ENCODE assay signal across 1 cellular context in the genomic region with DNA sequence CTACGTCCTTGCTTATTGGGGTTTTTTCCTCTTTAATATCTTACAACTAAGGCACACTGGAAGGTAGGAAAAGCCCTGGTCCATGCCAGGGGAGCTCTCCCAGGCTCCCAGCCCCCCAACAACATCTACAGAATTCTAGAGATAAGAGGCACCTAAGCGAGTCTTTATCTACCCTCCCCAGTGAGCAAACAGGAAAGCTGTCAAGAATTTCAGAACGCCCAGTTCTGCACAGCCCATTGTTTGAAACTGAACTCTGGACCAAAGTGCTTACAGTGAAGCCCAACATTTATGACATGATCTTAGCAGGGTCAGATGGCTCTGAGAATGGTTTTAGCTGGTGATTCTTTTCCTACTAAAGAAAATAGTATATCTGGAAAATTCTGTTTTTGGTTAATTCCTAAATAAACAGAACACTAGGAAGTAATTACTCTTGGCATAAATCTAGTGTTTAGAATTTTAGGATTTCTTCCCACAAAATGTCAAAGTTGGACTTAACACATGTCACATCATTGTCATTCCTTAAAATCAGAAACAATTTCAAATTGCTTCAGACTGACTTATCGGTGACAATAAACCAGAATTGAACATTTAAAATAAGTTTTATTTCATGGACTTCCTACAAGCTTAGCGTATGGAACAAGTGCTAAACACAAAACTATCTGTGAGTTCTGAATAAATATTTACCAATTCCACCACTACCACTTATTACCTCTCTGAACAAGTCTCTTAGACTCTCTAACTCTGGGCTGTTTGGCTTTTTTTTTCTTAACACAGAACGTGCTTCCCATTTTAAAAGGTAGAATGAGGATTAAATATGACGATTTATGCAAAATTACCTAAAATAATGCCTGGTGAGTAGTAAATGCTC.
TF ChIP-seq lines count a peak whose summit lies in the region.

No MANE protein-coding gene starts in this region.

TF ChIP-seq in HepG2, 621 proteins besides CTCF, POLR2A, EP300 and RAD21 (continued from another document and continues in another):
- TF ChIP-seq, protein P1, sequence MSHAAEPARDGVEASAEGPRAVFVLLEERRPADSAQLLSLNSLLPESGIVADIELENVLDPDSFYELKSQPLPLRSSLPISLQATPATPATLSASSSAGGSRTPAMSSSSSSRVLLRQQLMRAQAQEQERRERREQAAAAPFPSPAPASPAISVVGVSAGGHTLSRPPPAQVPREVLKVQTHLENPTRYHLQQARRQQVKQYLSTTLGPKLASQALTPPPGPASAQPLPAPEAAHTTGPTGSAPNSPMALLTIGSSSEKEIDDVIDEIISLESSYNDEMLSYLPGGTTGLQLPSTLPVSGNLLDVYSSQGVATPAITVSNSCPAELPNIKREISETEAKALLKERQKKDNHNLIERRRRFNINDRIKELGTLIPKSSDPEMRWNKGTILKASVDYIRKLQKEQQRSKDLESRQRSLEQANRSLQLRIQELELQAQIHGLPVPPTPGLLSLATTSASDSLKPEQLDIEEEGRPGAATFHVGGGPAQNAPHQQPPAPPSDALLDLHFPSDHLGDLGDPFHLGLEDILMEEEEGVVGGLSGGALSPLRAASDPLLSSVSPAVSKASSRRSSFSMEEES (CRISPR knock-in tag; IDR thresholded peaks at IDR 0.05), result peak; percentile 62; the same call in 1 of the 2 replicates
- TF ChIP-seq ZNF224 (CRISPR knock-in tag; IDR thresholded peaks at IDR 0.05) (no peak), EED (CRISPR knock-in tag; IDR thresholded peaks at IDR 0.05) (no peak), DPF2 (CRISPR knock-in tag; IDR thresholded peaks at IDR 0.05; ENCODE audit: borderline replicate concordance, low read depth) (peak; percentile 92), MXD4 (CRISPR knock-in tag; IDR thresholded peaks at IDR 0.05) (peak; percentile 22; the same call in 1 of the 2 replicates), MAFG (CRISPR knock-in tag; IDR thresholded peaks at IDR 0.05) (no peak), ZSCAN9 (CRISPR knock-in tag; IDR thresholded peaks at IDR 0.05; ENCODE audit: borderline replicate concordance) (peak; percentile 55; the same call in 1 of the 2 replicates), KDM6A (CRISPR knock-in tag; IDR thresholded peaks at IDR 0.05; ENCODE audit: low read depth) (peak; percentile 97), ZNF33B (CRISPR knock-in tag; IDR thresholded peaks at IDR 0.05) (no peak), DR1 (CRISPR knock-in tag; IDR thresholded peaks at IDR 0.05) (no peak), ZNF460 (CRISPR knock-in tag; IDR thresholded peaks at IDR 0.05; ENCODE audit: borderline replicate concordance) (no peak), NRL (CRISPR knock-in tag; IDR thresholded peaks at IDR 0.05; ENCODE audit: borderline replicate concordance) (no peak), ZNF678 (CRISPR knock-in tag; IDR thresholded peaks at IDR 0.05) (no peak), ZNF773 (CRISPR knock-in tag; IDR thresholded peaks at IDR 0.05; ENCODE audit: borderline replicate concordance) (no peak), CBFB (CRISPR knock-in tag; IDR thresholded peaks at IDR 0.05) (peak; percentile 28; the same call in 1 of the 2 replicates), ATF7-NPFF (CRISPR knock-in tag; IDR thresholded peaks at IDR 0.05; ENCODE audit: low read depth) (no peak), SOX6 (IDR thresholded peaks at IDR 0.05) (no peak), SOX6 (CRISPR knock-in tag; IDR thresholded peaks at IDR 0.05) (peak; percentile 100), HOXA5 (CRISPR knock-in tag; IDR thresholded peaks at IDR 0.05) (peak; percentile 47; the same call in 1 of the 2 replicates), CENPT (CRISPR knock-in tag; IDR thresholded peaks at IDR 0.05; ENCODE audit: low read depth) (no peak), ZBTB3 (CRISPR knock-in tag; IDR thresholded peaks at IDR 0.05; ENCODE audit: borderline replicate concordance, low read depth) (peak; percentile 70; the same call in 1 of the 2 replicates), ZNF274 (CRISPR knock-in tag; IDR thresholded peaks at IDR 0.05) (no peak), THAP11 (CRISPR knock-in tag; IDR thresholded peaks at IDR 0.05) (peak; percentile 67), ZSCAN31 (CRISPR knock-in tag; IDR thresholded peaks at IDR 0.05; ENCODE audit: low read depth) (peak; percentile 53; the same call in 1 of the 2 replicates), SMYD3 (CRISPR knock-in tag; IDR thresholded peaks at IDR 0.05) (no peak), ZNF670 (CRISPR knock-in tag; IDR thresholded peaks at IDR 0.05; ENCODE audit: borderline replicate concordance) (0 out of 2 replicates have a peak, but pooled peaks have one; percentile 73), TAF1 (CRISPR knock-in tag; IDR thresholded peaks at IDR 0.05) (no peak; the same call in 1 of the 2 replicates), ZNF382 (CRISPR knock-in tag; IDR thresholded peaks at IDR 0.05; ENCODE audit: borderline replicate concordance) (no peak), KAT2B (IDR thresholded peaks at IDR 0.05; ENCODE audit: borderline replicate concordance, low read depth, low read length) (no peak), WIZ (CRISPR knock-in tag; IDR thresholded peaks at IDR 0.05) (no peak)
- TF ChIP-seq, protein P2, sequence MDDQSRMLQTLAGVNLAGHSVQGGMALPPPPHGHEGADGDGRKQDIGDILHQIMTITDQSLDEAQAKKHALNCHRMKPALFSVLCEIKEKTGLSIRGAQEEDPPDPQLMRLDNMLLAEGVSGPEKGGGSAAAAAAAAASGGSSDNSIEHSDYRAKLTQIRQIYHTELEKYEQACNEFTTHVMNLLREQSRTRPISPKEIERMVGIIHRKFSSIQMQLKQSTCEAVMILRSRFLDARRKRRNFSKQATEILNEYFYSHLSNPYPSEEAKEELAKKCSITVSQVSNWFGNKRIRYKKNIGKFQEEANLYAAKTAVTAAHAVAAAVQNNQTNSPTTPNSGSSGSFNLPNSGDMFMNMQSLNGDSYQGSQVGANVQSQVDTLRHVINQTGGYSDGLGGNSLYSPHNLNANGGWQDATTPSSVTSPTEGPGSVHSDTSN (CRISPR knock-in tag; IDR thresholded peaks at IDR 0.05; ENCODE audit: borderline replicate concordance), result no peak
- TF ChIP-seq, protein P3, sequence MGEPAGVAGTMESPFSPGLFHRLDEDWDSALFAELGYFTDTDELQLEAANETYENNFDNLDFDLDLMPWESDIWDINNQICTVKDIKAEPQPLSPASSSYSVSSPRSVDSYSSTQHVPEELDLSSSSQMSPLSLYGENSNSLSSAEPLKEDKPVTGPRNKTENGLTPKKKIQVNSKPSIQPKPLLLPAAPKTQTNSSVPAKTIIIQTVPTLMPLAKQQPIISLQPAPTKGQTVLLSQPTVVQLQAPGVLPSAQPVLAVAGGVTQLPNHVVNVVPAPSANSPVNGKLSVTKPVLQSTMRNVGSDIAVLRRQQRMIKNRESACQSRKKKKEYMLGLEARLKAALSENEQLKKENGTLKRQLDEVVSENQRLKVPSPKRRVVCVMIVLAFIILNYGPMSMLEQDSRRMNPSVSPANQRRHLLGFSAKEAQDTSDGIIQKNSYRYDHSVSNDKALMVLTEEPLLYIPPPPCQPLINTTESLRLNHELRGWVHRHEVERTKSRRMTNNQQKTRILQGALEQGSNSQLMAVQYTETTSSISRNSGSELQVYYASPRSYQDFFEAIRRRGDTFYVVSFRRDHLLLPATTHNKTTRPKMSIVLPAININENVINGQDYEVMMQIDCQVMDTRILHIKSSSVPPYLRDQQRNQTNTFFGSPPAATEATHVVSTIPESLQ (CRISPR knock-in tag; conservative IDR thresholded peaks at IDR 0.05), result no peak; the same call in 1 of the 2 replicates
- TF ChIP-seq, protein P4, sequence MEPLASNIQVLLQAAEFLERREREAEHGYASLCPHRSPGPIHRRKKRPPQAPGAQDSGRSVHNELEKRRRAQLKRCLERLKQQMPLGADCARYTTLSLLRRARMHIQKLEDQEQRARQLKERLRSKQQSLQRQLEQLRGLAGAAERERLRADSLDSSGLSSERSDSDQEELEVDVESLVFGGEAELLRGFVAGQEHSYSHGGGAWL (CRISPR knock-in tag; IDR thresholded peaks at IDR 0.05), result no peak
- TF ChIP-seq, protein P5, sequence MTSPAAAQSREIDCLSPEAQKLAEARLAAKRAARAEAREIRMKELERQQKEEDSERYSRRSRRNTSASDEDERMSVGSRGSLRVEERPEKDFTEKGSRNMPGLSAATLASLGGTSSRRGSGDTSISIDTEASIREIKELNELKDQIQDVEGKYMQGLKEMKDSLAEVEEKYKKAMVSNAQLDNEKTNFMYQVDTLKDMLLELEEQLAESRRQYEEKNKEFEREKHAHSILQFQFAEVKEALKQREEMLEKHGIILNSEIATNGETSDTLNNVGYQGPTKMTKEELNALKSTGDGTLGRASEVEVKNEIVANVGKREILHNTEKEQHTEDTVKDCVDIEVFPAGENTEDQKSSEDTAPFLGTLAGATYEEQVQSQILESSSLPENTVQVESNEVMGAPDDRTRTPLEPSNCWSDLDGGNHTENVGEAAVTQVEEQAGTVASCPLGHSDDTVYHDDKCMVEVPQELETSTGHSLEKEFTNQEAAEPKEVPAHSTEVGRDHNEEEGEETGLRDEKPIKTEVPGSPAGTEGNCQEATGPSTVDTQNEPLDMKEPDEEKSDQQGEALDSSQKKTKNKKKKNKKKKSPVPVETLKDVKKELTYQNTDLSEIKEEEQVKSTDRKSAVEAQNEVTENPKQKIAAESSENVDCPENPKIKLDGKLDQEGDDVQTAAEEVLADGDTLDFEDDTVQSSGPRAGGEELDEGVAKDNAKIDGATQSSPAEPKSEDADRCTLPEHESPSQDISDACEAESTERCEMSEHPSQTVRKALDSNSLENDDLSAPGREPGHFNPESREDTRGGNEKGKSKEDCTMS (CRISPR knock-in tag; conservative IDR thresholded peaks at IDR 0.05), result no peak
- TF ChIP-seq, protein P6, sequence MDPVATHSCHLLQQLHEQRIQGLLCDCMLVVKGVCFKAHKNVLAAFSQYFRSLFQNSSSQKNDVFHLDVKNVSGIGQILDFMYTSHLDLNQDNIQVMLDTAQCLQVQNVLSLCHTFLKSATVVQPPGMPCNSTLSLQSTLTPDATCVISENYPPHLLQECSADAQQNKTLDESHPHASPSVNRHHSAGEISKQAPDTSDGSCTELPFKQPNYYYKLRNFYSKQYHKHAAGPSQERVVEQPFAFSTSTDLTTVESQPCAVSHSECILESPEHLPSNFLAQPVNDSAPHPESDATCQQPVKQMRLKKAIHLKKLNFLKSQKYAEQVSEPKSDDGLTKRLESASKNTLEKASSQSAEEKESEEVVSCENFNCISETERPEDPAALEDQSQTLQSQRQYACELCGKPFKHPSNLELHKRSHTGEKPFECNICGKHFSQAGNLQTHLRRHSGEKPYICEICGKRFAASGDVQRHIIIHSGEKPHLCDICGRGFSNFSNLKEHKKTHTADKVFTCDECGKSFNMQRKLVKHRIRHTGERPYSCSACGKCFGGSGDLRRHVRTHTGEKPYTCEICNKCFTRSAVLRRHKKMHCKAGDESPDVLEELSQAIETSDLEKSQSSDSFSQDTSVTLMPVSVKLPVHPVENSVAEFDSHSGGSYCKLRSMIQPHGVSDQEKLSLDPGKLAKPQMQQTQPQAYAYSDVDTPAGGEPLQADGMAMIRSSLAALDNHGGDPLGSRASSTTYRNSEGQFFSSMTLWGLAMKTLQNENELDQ (CRISPR knock-in tag; IDR thresholded peaks at IDR 0.05; ENCODE audit: borderline replicate concordance), result no peak
- TF ChIP-seq, protein P7, sequence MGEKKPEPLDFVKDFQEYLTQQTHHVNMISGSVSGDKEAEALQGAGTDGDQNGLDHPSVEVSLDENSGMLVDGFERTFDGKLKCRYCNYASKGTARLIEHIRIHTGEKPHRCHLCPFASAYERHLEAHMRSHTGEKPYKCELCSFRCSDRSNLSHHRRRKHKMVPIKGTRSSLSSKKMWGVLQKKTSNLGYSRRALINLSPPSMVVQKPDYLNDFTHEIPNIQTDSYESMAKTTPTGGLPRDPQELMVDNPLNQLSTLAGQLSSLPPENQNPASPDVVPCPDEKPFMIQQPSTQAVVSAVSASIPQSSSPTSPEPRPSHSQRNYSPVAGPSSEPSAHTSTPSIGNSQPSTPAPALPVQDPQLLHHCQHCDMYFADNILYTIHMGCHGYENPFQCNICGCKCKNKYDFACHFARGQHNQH (CRISPR knock-in tag; IDR thresholded peaks at IDR 0.05), result peak; percentile 95
- TF ChIP-seq, protein P8, sequence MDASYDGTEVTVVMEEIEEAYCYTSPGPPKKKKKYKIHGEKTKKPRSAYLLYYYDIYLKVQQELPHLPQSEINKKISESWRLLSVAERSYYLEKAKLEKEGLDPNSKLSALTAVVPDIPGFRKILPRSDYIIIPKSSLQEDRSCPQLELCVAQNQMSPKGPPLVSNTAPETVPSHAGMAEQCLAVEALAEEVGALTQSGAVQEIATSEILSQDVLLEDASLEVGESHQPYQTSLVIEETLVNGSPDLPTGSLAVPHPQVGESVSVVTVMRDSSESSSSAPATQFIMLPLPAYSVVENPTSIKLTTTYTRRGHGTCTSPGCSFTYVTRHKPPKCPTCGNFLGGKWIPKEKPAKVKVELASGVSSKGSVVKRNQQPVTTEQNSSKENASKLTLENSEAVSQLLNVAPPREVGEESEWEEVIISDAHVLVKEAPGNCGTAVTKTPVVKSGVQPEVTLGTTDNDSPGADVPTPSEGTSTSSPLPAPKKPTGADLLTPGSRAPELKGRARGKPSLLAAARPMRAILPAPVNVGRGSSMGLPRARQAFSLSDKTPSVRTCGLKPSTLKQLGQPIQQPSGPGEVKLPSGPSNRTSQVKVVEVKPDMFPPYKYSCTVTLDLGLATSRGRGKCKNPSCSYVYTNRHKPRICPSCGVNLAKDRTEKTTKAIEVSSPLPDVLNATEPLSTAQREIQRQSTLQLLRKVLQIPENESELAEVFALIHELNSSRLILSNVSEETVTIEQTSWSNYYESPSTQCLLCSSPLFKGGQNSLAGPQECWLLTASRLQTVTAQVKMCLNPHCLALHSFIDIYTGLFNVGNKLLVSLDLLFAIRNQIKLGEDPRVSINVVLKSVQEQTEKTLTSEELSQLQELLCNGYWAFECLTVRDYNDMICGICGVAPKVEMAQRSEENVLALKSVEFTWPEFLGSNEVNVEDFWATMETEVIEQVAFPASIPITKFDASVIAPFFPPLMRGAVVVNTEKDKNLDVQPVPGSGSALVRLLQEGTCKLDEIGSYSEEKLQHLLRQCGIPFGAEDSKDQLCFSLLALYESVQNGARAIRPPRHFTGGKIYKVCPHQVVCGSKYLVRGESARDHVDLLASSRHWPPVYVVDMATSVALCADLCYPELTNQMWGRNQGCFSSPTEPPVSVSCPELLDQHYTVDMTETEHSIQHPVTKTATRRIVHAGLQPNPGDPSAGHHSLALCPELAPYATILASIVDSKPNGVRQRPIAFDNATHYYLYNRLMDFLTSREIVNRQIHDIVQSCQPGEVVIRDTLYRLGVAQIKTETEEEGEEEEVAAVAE (CRISPR knock-in tag; IDR thresholded peaks at IDR 0.05; ENCODE audit: borderline replicate concordance), result peak; percentile 59; the same call in 1 of the 2 replicates
- TF ChIP-seq, protein P9, sequence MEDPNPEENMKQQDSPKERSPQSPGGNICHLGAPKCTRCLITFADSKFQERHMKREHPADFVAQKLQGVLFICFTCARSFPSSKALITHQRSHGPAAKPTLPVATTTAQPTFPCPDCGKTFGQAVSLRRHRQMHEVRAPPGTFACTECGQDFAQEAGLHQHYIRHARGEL (CRISPR knock-in tag; IDR thresholded peaks at IDR 0.05), result no peak
- TF ChIP-seq, protein P10, sequence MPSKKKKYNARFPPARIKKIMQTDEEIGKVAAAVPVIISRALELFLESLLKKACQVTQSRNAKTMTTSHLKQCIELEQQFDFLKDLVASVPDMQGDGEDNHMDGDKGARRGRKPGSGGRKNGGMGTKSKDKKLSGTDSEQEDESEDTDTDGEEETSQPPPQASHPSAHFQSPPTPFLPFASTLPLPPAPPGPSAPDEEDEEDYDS (CRISPR knock-in tag; IDR thresholded peaks at IDR 0.05), result peak; percentile 53
- TF ChIP-seq, protein P11, sequence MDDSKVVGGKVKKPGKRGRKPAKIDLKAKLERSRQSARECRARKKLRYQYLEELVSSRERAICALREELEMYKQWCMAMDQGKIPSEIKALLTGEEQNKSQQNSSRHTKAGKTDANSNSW (CRISPR knock-in tag; IDR thresholded peaks at IDR 0.05; ENCODE audit: borderline replicate concordance), result no peak
